ENCODE assay signal across 10 cellular contexts in genomic region chr1:64006276-64007051, GRCh38.
A peak's percentile ranks its signal among the peaks of the same experiment; 100 is the strongest.
DNase-seq lines count a peak whose midpoint lies in the region; ATAC-seq, FAIRE-seq and TF ChIP-seq lines count a peak whose summit lies in the region.
"Had no signal": no experiment of that assay in that cellular context is flagged by ENCODE, and none has a peak within 500 bp of the region (broad histone marks: within the 10 kb centered on the region; RNA-seq: fewer than 3 reads in every experiment).

No MANE protein-coding gene starts in this region.

- no peaks in the 10 kb centered on the region for H3F3A ChIP-seq in GM23338 (replicated peaks; ENCODE audit: low read depth)

- H4K20me1 ChIP-seq in GM23338 (replicated peaks; ENCODE audit: insufficient read depth), result peaks cover 27% of the 10 kb centered on the region

- H3K4me1 ChIP-seq in small intestine (ENCODE audit: control insufficient read depth in 2 of 2, insufficient read depth in 1 of 2, low read depth in 1 of 2, low read length in 1 of 2) (no peaks in the 10 kb centered on the region), GM23338 (ENCODE audit: insufficient read depth) (peaks cover 15% of the 10 kb centered on the region; the same call in 1 of the 2 replicates)

- WGBS in small intestine, 3 donors, result 64 to 67% (median 65%) methylated on average over 8 of the region's 8 CpGs

- ATAC-seq in GM23338, result no peak
- ATAC-seq in HG03139 (IDR thresholded peaks at IDR 0.05; ENCODE audit: unreplicated experiment), result no peak

- H3K36me3 Mint-ChIP-seq in GM23338 (ENCODE audit: low read depth), result peaks cover 24% of the 10 kb centered on the region

- H3K27ac Mint-ChIP-seq in GM23338, result no peak overlapping the region
- H3K27ac Mint-ChIP-seq: B cell, IgD-negative memory B cell had no signal

- TF ChIP-seq CTCF in foreskin fibroblast (IDR thresholded peaks at IDR 0.05; ENCODE audit: low read depth, low read length) (no peak), GM23338 (conservative IDR thresholded peaks at IDR 0.05; ENCODE audit: low read depth in 2 of 2) (no peak)

- peaks cover 6% of the 10 kb centered on the region for H3K27me3 Mint-ChIP-seq in GM23338 (ENCODE audit: insufficient read depth, low read depth, poor library complexity)

- H3K36me3 ChIP-seq in small intestine (ENCODE audit: control insufficient read depth in 2 of 2, insufficient read depth in 2 of 2, low read length in 2 of 2), result no peaks in the 10 kb centered on the region
- no peaks in the 10 kb centered on the region for H3K36me3 ChIP-seq in GM23338 (ENCODE audit: insufficient read depth)

- peaks cover 58% of the 10 kb centered on the region for H3K4me1 Mint-ChIP-seq in GM23338

- peaks cover 5% of the 10 kb centered on the region; the same call in 2 of the 3 replicates for H3K9me3 Mint-ChIP-seq in GM23338

- peaks cover 66% of the 10 kb centered on the region for H3K79me2 ChIP-seq in GM23338 (replicated peaks; ENCODE audit: insufficient read depth)

- H3K4me2 ChIP-seq in GM23338, result no peak overlapping the region

- no peak overlapping the region for H2AFZ ChIP-seq in GM23338

- H3K27me3 ChIP-seq in small intestine (ENCODE audit: control insufficient read depth in 2 of 2, insufficient read depth in 2 of 2, low read length in 2 of 2), result no peaks in the 10 kb centered on the region
- no peaks in the 10 kb centered on the region for H3K27me3 ChIP-seq in GM23338 (ENCODE audit: insufficient read depth)

- no peaks in the 10 kb centered on the region for H3K9me3 ChIP-seq in small intestine (ENCODE audit: control insufficient read depth, low read depth)

- DNase-seq in SIG-M5 treated with dmso at 0.1 percent for 504 hours (lab: John Stamatoyannopoulos, UW; ENCODE audit: unreplicated experiment) (peak; percentile 1), SIG-M5 (lab: John Stamatoyannopoulos, UW) (no peak), RCC 7860 (ENCODE audit: low spot score) (peak; percentile 83), foreskin fibroblast (peak; percentile 76 to 86), small intestine (peak; percentile 18), activated gamma-delta T cell (lab: John Stamatoyannopoulos, UW) (no peak), GM23338 (ENCODE audit: low spot score) (no peak)

- FAIRE-seq in RCC 7860 (lab: Jason Lieb, UNC) (peak; percentile 93), small intestine (lab: Jason Lieb, UNC) (no peak)

- H3K4me3 ChIP-seq in foreskin fibroblast (ENCODE audit: low read depth in 1 of 2, low read length in 2 of 2) (no peak overlapping the region), small intestine (ENCODE audit: low read depth in 1 of 2, low read length in 2 of 2) (no peak overlapping the region), GM23338 (no peak overlapping the region)

- no peak overlapping the region for H3K4me3 Mint-ChIP-seq in GM23338
- H3K4me3 Mint-ChIP-seq: B cell, IgD-negative memory B cell had no signal

- no peaks in the 10 kb centered on the region for H3K9me2 ChIP-seq in GM23338 (ENCODE audit: insufficient read depth)

- H3K27ac ChIP-seq in small intestine (ENCODE audit: low read depth in 1 of 2, low read length in 1 of 2) (no peak overlapping the region), GM23338 (ENCODE audit: low read depth) (no peak overlapping the region)

TF ChIP-seq in GM23338, 12 proteins besides CTCF, POLR2A, EP300 and RAD21 (continues in another document):
- TF ChIP-seq REST (IDR thresholded peaks at IDR 0.05; ENCODE audit: unreplicated experiment), result no peak
- TF ChIP-seq ETS1 (IDR thresholded peaks at IDR 0.05), result no peak
- no peak for TF ChIP-seq ZNF331 (CRISPR knock-in tag; IDR thresholded peaks at IDR 0.05; ENCODE audit: low read depth)
- no peak for TF ChIP-seq CREB1 (CRISPR knock-in tag; IDR thresholded peaks at IDR 0.05; ENCODE audit: low read depth)
- TF ChIP-seq POLR2AphosphoS5 (IDR thresholded peaks at IDR 0.05; ENCODE audit: low read depth), result no peak
- TF ChIP-seq NANOG (IDR thresholded peaks at IDR 0.05; ENCODE audit: borderline replicate concordance), result no peak
- TF ChIP-seq JUNB (IDR thresholded peaks at IDR 0.05; ENCODE audit: unreplicated experiment), result no peak
- no peak for TF ChIP-seq STAT1 (IDR thresholded peaks at IDR 0.05; ENCODE audit: unreplicated experiment)

Comparison
In these comparisons a context has a peak if more than half of its experiments do, and no peak if none do; other contexts are left out.
1. DNase-seq: peak in SIG-M5 treated with dmso at 0.1 percent for 504 hours (single experiment), RCC 7860 (single experiment), foreskin fibroblast (2 of 2) and small intestine (single experiment); none in SIG-M5 (single experiment), activated gamma-delta T cell (single experiment) and GM23338 (single experiment).